ENCODE assay signal across 12 cellular contexts in the genomic region with DNA sequence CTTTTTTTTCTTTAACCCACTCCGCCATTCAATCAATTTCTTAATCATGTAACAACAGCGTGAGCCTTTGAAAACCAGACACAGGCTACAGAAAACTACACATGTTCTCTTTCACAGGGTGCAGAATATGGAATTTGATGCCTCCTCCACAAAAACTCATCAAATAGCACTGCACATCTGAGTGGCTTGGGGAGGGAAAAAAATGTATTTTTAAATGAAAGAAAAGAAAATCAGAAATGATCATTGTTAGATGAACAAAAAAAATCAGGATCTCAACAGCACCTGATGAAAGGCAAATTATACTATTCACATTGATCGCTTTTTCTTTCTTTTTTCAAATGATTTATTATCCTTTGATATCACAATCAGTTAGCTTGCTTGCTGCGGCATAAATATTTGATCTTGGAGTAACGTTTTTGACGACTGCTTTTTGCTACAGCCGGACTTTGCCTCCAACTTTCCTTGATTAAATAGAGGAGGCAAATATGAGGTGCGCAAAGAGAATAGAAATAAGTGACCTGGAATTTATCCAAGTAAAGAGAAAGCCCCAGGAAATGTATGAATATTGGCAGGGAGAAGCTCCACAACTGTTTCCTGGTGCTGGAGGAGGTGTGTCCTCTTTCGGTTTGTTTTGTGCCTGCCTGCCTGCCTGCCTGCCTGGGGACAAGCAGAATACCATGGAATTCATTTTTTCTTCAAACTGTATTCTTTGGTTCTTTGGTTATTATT.
A peak's percentile ranks its signal among the peaks of the same experiment; 100 is the strongest.
DNase-seq lines count a peak whose midpoint lies in the region; ATAC-seq and TF ChIP-seq lines count a peak whose summit lies in the region.
"Had no signal": no experiment of that assay in that cellular context is flagged by ENCODE, and none has a peak within 500 bp of the region (broad histone marks: within the 10 kb centered on the region; RNA-seq: fewer than 3 reads in every experiment).

No MANE protein-coding gene starts in this region.

- H3K36me3 ChIP-seq in DND-41 (ENCODE audit: insufficient read depth, low read length) (no peaks in the 10 kb centered on the region), fibroblast of lung (ENCODE audit: control insufficient read depth, insufficient read depth, low read length) (no peaks in the 10 kb centered on the region), sigmoid colon (no peaks in the 10 kb centered on the region)

- no peaks in the 10 kb centered on the region for H3K79me2 ChIP-seq in DND-41 (ENCODE audit: insufficient read depth, low read length)
- H3K79me2 ChIP-seq in fibroblast of lung (ENCODE audit: control insufficient read depth, insufficient read depth, low read length), result no peaks in the 10 kb centered on the region

- H3K9me3 Mint-ChIP-seq in activated CD8-positive, alpha-beta T cell treated with anti-CD3 and anti-CD28 coated beads for 36 hours, result no peaks in the 10 kb centered on the region
- no peaks in the 10 kb centered on the region for H3K9me3 Mint-ChIP-seq in effector memory CD8-positive, alpha-beta T cell

- H3K27ac ChIP-seq in DND-41 (ENCODE audit: low read length) (no peak overlapping the region), fibroblast of lung (ENCODE audit: insufficient read depth, low read length) (no peak overlapping the region), sigmoid colon (no peak overlapping the region)

- POLR2A ChIA-PET in activated CD8-positive, alpha-beta T cell treated with anti-CD3 and anti-CD28 coated beads for 36 hours (lab: Charles Lee), result no interaction called here

- DNase-seq in DND-41 (no peak), NCI-H69 (lab: John Stamatoyannopoulos, UW) (peak; percentile 87), fibroblast of lung (ENCODE audit: low read depth in 2 of 2) (peak; percentile 3 to 17), sigmoid colon (no peak)
- DNase-seq in activated CD8-positive, alpha-beta T cell treated with anti-CD3 and anti-CD28 coated beads for 36 hours, result no peak
- DNase-seq in effector memory CD8-positive, alpha-beta T cell, result no peak
- DNase-seq: activated effector memory CD4-positive, alpha-beta T cell treated with Interleukin-2 at 50 U/mL for 16 hours; midbrain; MV-4-11; T-helper 2 cell had no signal

- H2AFZ ChIP-seq in DND-41 (ENCODE audit: low read depth, low read length) (no peak overlapping the region), fibroblast of lung (ENCODE audit: low read length) (peak overlapping the region; percentile 49)

- H3K4me2 ChIP-seq in DND-41 (ENCODE audit: insufficient read depth, low read length) (peak overlapping the region; percentile 13; the same call in 1 of the 2 replicates), fibroblast of lung (ENCODE audit: extremely low read depth, insufficient read depth, low read length) (peak overlapping the region; percentile 80)

- H3K9ac ChIP-seq in DND-41 (ENCODE audit: low read depth, low read length) (no peak overlapping the region), fibroblast of lung (ENCODE audit: insufficient read depth, low read length) (no peak overlapping the region)

- no peaks in the 10 kb centered on the region for H3K27me3 Mint-ChIP-seq in activated CD8-positive, alpha-beta T cell treated with anti-CD3 and anti-CD28 coated beads for 36 hours
- H3K27me3 Mint-ChIP-seq in effector memory CD8-positive, alpha-beta T cell, result no peaks in the 10 kb centered on the region

- H4K20me1 ChIP-seq in DND-41 (ENCODE audit: insufficient read depth, low read length) (no peaks in the 10 kb centered on the region), fibroblast of lung (ENCODE audit: control insufficient read depth, extremely low read depth, insufficient read depth, low read length) (no peaks in the 10 kb centered on the region)

- peaks cover 3% of the 10 kb centered on the region for H3K4me1 Mint-ChIP-seq in activated CD8-positive, alpha-beta T cell treated with anti-CD3 and anti-CD28 coated beads for 36 hours (ENCODE audit: low read depth)
- H3K4me1 Mint-ChIP-seq in effector memory CD8-positive, alpha-beta T cell (ENCODE audit: low read depth in 2 of 2), result peaks cover 2 to 3% of the 10 kb centered on the region in 2 donors

- TF ChIP-seq EP300 in sigmoid colon (IDR thresholded peaks at IDR 0.05), result no peak

- H3K36me3 Mint-ChIP-seq in activated CD8-positive, alpha-beta T cell treated with anti-CD3 and anti-CD28 coated beads for 36 hours (ENCODE audit: low read depth), result no peaks in the 10 kb centered on the region
- no peaks in the 10 kb centered on the region for H3K36me3 Mint-ChIP-seq in effector memory CD8-positive, alpha-beta T cell (ENCODE audit: insufficient read depth)

- no peak for TF ChIP-seq POLR2A in sigmoid colon (IDR thresholded peaks at IDR 0.05)

- ATAC-seq in DND-41 (ENCODE audit: insufficient read depth, low read depth) (no peak), GM18909 (IDR thresholded peaks at IDR 0.05; ENCODE audit: poor library complexity, unreplicated experiment) (no peak), GM21423 (IDR thresholded peaks at IDR 0.05; ENCODE audit: unreplicated experiment) (no peak)
- no peak for ATAC-seq in activated CD8-positive, alpha-beta T cell treated with anti-CD3 and anti-CD28 coated beads for 36 hours
- no peak for ATAC-seq in effector memory CD8-positive, alpha-beta T cell (replicated peaks)

- H3K27ac Mint-ChIP-seq in activated CD8-positive, alpha-beta T cell treated with anti-CD3 and anti-CD28 coated beads for 36 hours, result no peak overlapping the region
- no peak overlapping the region for H3K27ac Mint-ChIP-seq in effector memory CD8-positive, alpha-beta T cell

- H3K4me1 ChIP-seq in DND-41 (ENCODE audit: insufficient read depth, low read length), result peaks cover 7% of the 10 kb centered on the region
- H3K4me1 ChIP-seq in fibroblast of lung (ENCODE audit: control insufficient read depth, extremely low read depth, insufficient read depth, low read length), result no peaks in the 10 kb centered on the region
- no peaks in the 10 kb centered on the region for H3K4me1 ChIP-seq in sigmoid colon

- H3K4me3 ChIP-seq in DND-41 (ENCODE audit: low read depth in 1 of 2, low read length in 2 of 2), result no peak overlapping the region
- H3K4me3 ChIP-seq in fibroblast of lung (replicated peaks in 1 of 4; ENCODE audit: control extremely low read depth in 1 of 4, insufficient read depth in 1 of 4, low read depth in 3 of 4, low read length in 4 of 4), result peak overlapping the region; percentile 30 to 57 (median 41)
- H3K4me3 ChIP-seq in sigmoid colon, result peak overlapping the region in 3 of 4 donors; percentile 16 to 32 (median 22)

- intact Hi-C loops in sigmoid colon (cut with DNase I), result no loop called here
- intact Hi-C loops in activated CD8-positive, alpha-beta T cell treated with anti-CD3 and anti-CD28 coated beads for 36 hours (cut with micrococcal nuclease), result no loop called here

- no peak overlapping the region for H3K4me3 Mint-ChIP-seq in activated CD8-positive, alpha-beta T cell treated with anti-CD3 and anti-CD28 coated beads for 36 hours
- H3K4me3 Mint-ChIP-seq in effector memory CD8-positive, alpha-beta T cell, result no peak overlapping the region

- 18 to 49% methylated on average over 9 of the region's 9 CpGs for WGBS in sigmoid colon, 2 donors

- TF ChIP-seq CTCF in DND-41 (IDR thresholded peaks at IDR 0.05; ENCODE audit: borderline replicate concordance, extremely low read depth, low read length, poor library complexity, severe bottlenecking) (no peak), fibroblast of lung (conservative IDR thresholded peaks at IDR 0.05 in 1 of 2, IDR thresholded peaks at IDR 0.05 in 1 of 2; ENCODE audit: low read depth in 1 of 2, low read length in 2 of 2) (no peak), sigmoid colon (IDR thresholded peaks at IDR 0.05) (no peak)
- TF ChIP-seq CTCF in activated CD8-positive, alpha-beta T cell treated with anti-CD3 and anti-CD28 coated beads for 36 hours (IDR thresholded peaks at IDR 0.05), result no peak

- H3K27me3 ChIP-seq in DND-41 (ENCODE audit: insufficient read depth, low read length, poor library complexity), result no peaks in the 10 kb centered on the region
- no peaks in the 10 kb centered on the region for H3K27me3 ChIP-seq in fibroblast of lung (ENCODE audit: control insufficient read depth, insufficient read depth, low read length)
- H3K27me3 ChIP-seq in sigmoid colon, result no peaks in the 10 kb centered on the region

- H3K9me3 ChIP-seq in DND-41 (ENCODE audit: insufficient read depth, low read length, severe bottlenecking), result no peaks in the 10 kb centered on the region
- no peaks in the 10 kb centered on the region for H3K9me3 ChIP-seq in fibroblast of lung (ENCODE audit: control insufficient read depth, insufficient read depth, low read depth, low read length)
- no peaks in the 10 kb centered on the region for H3K9me3 ChIP-seq in sigmoid colon

- CTCF ChIA-PET in activated CD8-positive, alpha-beta T cell treated with anti-CD3 and anti-CD28 coated beads for 36 hours (lab: Charles Lee), result no interaction called here

Comparison
In these comparisons a context has a peak if more than half of its experiments do, and no peak if none do; other contexts are left out.
1. DNase-seq: peak in NCI-H69 (single experiment) and fibroblast of lung (2 of 2); none in DND-41 (single experiment), sigmoid colon (single experiment), activated CD8-positive, alpha-beta T cell treated with anti-CD3 and anti-CD28 coated beads for 36 hours (single experiment) and effector memory CD8-positive, alpha-beta T cell (0 of 3).
2. H3K4me3 ChIP-seq: peak in fibroblast of lung (4 of 4) and sigmoid colon (3 of 4); none in DND-41 (0 of 2).